ENCODE assay signal across 36 cellular contexts in the genomic region with DNA sequence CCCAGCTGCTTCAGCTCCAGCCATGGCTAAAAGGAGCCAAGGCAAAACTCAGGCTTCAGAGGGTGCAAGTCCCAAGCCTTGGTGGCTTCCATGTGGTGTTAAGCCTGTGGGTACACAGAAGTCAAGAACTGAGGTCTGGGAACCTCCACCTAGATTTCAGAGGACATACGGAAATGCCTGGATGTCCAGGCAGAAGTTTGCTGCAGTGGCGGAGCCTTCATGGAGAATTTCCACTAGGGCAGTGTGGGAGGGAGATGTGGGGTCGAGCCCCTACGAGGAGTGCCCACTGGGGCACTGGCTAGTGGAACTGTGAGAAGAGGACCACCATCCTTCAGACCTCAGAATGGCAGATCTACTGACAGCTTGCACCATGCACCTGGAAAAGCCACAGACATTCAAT.
"Had no signal": no experiment of that assay in that cellular context is flagged by ENCODE, and none has a peak within 500 bp of the region (broad histone marks: within the 10 kb centered on the region; RNA-seq: fewer than 3 reads in every experiment).

No MANE protein-coding gene starts in this region.

- H3K36me3 ChIP-seq: adrenal gland, brain microvascular endothelial cell, breast epithelium had no signal

- H3K27ac Mint-ChIP-seq: activated B cell treated with CpG ODN at 0.5 μM for 24 hours; activated CD4-positive, alpha-beta memory T cell treated with anti-CD3 and anti-CD28 coated beads for 36 hours; activated CD4-positive, alpha-beta T cell treated with anti-CD3 and anti-CD28 coated beads, Interleukin-2, amount 10 ng/mL, durations not matched to agents 24 days and 14 days; activated CD8-positive, alpha-beta T cell treated with anti-CD3 and anti-CD28 coated beads for 36 hours; activated naive CD4-positive, alpha-beta T cell treated with anti-CD3 and anti-CD28 coated beads for 36 hours; activated naive CD4-positive, alpha-beta T cell treated with anti-CD3 and anti-CD28 coated beads, Interleukin-2, amount 50 U/mL, for 72 hours; activated naive CD8-positive, alpha-beta T cell treated with anti-CD3 and anti-CD28 coated beads for 36 hours; activated T-cell treated with anti-CD3 and anti-CD28 coated beads, Interleukin-2, amount 50 U/mL, for 72 hours; activated T-helper 1 cell treated with anti-CD3 and anti-CD28 coated beads, Interleukin-12 subunit alpha, Interleukin-12 subunit beta, Interleukin-2, Interleukin-4 antibody, amounts not matched to agents 30 ng/mL and 10 ng/mL and 1 ng/mL, durations not matched to agents 14 hours and 24 hours and 36 hours; activated T-helper 17 cell treated with anti-CD3 and anti-CD28 coated beads, Interleukin-2, amount 50 U/mL, for 72 hours; T-helper 1 cell treated with Interleukin-12 subunit alpha and Interleukin-12 subunit beta and Interleukin-4 antibody, amounts not matched to agents 30 μg/mL and 1 μg/mL, for 36 hours; T-helper 2 cell treated with Interferon-gamma antibody and Interleukin-4, amounts not matched to agents 5 μg/mL and 100 μg/mL, for 36 hours had no signal

- FAIRE-seq: astrocyte, TTC549 had no signal

- H3K4me3 Mint-ChIP-seq: activated B cell treated with CpG ODN at 0.5 μM for 24 hours; activated CD4-positive, alpha-beta memory T cell treated with anti-CD3 and anti-CD28 coated beads for 36 hours; activated CD4-positive, alpha-beta T cell treated with anti-CD3 and anti-CD28 coated beads, Interleukin-2, amount 10 ng/mL, durations not matched to agents 24 days and 14 days; activated CD8-positive, alpha-beta T cell treated with anti-CD3 and anti-CD28 coated beads for 36 hours; activated naive CD4-positive, alpha-beta T cell treated with anti-CD3 and anti-CD28 coated beads for 36 hours; activated naive CD8-positive, alpha-beta T cell treated with anti-CD3 and anti-CD28 coated beads for 36 hours; activated T-cell treated with anti-CD3 and anti-CD28 coated beads, Interleukin-2, amount 50 U/mL, for 4 hours; activated T-cell treated with anti-CD3 and anti-CD28 coated beads, Interleukin-2, amount 50 U/mL, for 72 hours; activated T-helper 1 cell treated with anti-CD3 and anti-CD28 coated beads, Interleukin-12 subunit alpha, Interleukin-12 subunit beta, Interleukin-2, Interleukin-4 antibody, amounts not matched to agents 30 ng/mL and 10 ng/mL and 1 ng/mL, durations not matched to agents 14 hours and 24 hours and 36 hours; activated T-helper 17 cell treated with anti-CD3 and anti-CD28 coated beads, Interleukin-2, amount 50 U/mL, for 72 hours; T-helper 1 cell treated with Interleukin-12 subunit alpha and Interleukin-12 subunit beta and Interleukin-4 antibody, amounts not matched to agents 30 μg/mL and 1 μg/mL, for 36 hours; T-helper 2 cell treated with Interferon-gamma antibody and Interleukin-4, amounts not matched to agents 5 μg/mL and 100 μg/mL, for 36 hours had no signal

- DNase-seq: activated B cell treated with CpG ODN at 0.5 μM for 24 hours; activated CD4-positive, alpha-beta memory T cell treated with anti-CD3 and anti-CD28 coated beads for 36 hours; activated CD4-positive, alpha-beta T cell treated with anti-CD3 and anti-CD28 coated beads for 4 hours; activated CD4-positive, alpha-beta T cell treated with anti-CD3 and anti-CD28 coated beads, Interleukin-2, amount 10 ng/mL, durations not matched to agents 24 days and 14 days; activated CD4-positive, alpha-beta T cell treated with anti-CD3 and anti-CD28 coated beads, Interleukin-2, amount 50 U/mL, for 1 hour; activated CD4-positive, alpha-beta T cell treated with anti-CD3 and anti-CD28 coated beads, Interleukin-2, amount 50 U/mL, for 4 hours; activated CD4-positive, CD25-positive, alpha-beta regulatory T cell treated with anti-CD3 and anti-CD28 coated beads, Interleukin-2, amount 50 U/mL, for 72 hours; activated CD8-positive, alpha-beta memory T cell treated with anti-CD3 and anti-CD28 coated beads, Interleukin-2, amount 50 U/mL, for 4 hours; activated CD8-positive, alpha-beta T cell treated with anti-CD3 and anti-CD28 coated beads for 36 hours; activated effector memory CD4-positive, alpha-beta T cell treated with anti-CD3 and anti-CD28 coated beads, Interleukin-2, amount 50 U/mL, for 16 hours; activated gamma-delta T cell treated with Interleukin-2 at 50 U/mL for 16 hours; activated naive CD4-positive, alpha-beta T cell; activated naive CD4-positive, alpha-beta T cell treated with anti-CD3 and anti-CD28 coated beads for 36 hours; activated naive CD4-positive, alpha-beta T cell treated with anti-CD3 and anti-CD28 coated beads, Interleukin-2, amount 50 U/mL, for 16 hours; activated naive CD8-positive, alpha-beta T cell treated with anti-CD3 and anti-CD28 coated beads for 36 hours; activated T-cell treated with anti-CD3 and anti-CD28 coated beads for 4 hours; activated T-cell treated with anti-CD3 and anti-CD28 coated beads, Interleukin-2, amount 50 U/mL, for 1 hour; activated T-cell treated with anti-CD3 and anti-CD28 coated beads, Interleukin-2, amount 50 U/mL, for 4 hours; activated T-cell treated with anti-CD3 and anti-CD28 coated beads, Interleukin-2, amount 50 U/mL, for 72 hours; adrenal gland; amniotic stem cell; aorta; body of pancreas; brain microvascular endothelial cell; central memory CD4-positive, alpha-beta T cell; T-helper 2 cell; T-helper 9 cell had no signal

- H3K36me3 Mint-ChIP-seq: activated CD4-positive, alpha-beta memory T cell treated with anti-CD3 and anti-CD28 coated beads for 36 hours had no signal

- H3K4me3 ChIP-seq: adrenal gland, body of pancreas, breast epithelium had no signal

- H3K27ac ChIP-seq: adrenal gland, body of pancreas, brain microvascular endothelial cell, breast epithelium, VCaP had no signal

- H3K4me1 Mint-ChIP-seq: activated B cell treated with CpG ODN at 0.5 μM for 24 hours; activated CD4-positive, alpha-beta T cell treated with anti-CD3 and anti-CD28 coated beads, Interleukin-2, amount 10 ng/mL, durations not matched to agents 24 days and 14 days; activated naive CD8-positive, alpha-beta T cell treated with anti-CD3 and anti-CD28 coated beads for 36 hours; activated T-helper 17 cell treated with anti-CD3 and anti-CD28 coated beads, Interleukin-2, amount 50 U/mL, for 72 hours had no signal

- H3K4me1 ChIP-seq: adrenal gland, body of pancreas, breast epithelium had no signal

- H3K27me3 ChIP-seq: adrenal gland, body of pancreas, brain microvascular endothelial cell, breast epithelium had no signal

- ATAC-seq: activated CD8-positive, alpha-beta T cell treated with anti-CD3 and anti-CD28 coated beads for 36 hours; activated naive CD4-positive, alpha-beta T cell treated with anti-CD3 and anti-CD28 coated beads, Interleukin-2, amount 50 U/mL, for 72 hours; activated T-cell treated with anti-CD3 and anti-CD28 coated beads, Interleukin-2, amount 50 U/mL, for 4 hours; activated T-cell treated with anti-CD3 and anti-CD28 coated beads, Interleukin-2, amount 50 U/mL, for 72 hours; activated T-helper 17 cell treated with anti-CD3 and anti-CD28 coated beads, Interleukin-2, amount 50 U/mL, for 72 hours; body of pancreas had no signal
